22 cellular contexts compared by ENCODE assay signal in genomic region chr9:95813923-95814322, GRCh38.
DNase-seq lines count a peak whose midpoint lies in the region; ATAC-seq and TF ChIP-seq lines count a peak whose summit lies in the region.
"Had no signal": no experiment of that assay in that cellular context is flagged by ENCODE, and none has a peak within 500 bp of the region (broad histone marks: within the 10 kb centered on the region; RNA-seq: fewer than 3 reads in every experiment).

No MANE protein-coding gene starts in this region.

- H3K27ac Mint-ChIP-seq in nephron, result peak overlapping the region in 2 of 3 experiments; percentile 24 to 41
- H3K27ac Mint-ChIP-seq: CD4-positive, alpha-beta T cell; GM23338; IgD-negative memory B cell had no signal

- H3K27me3 Mint-ChIP-seq in nephron (ENCODE audit: low read depth), result peaks cover 3% of the 10 kb centered on the region
- H3K27me3 Mint-ChIP-seq: CD4-positive, alpha-beta T cell had no signal

- H3K4me3 Mint-ChIP-seq in nephron, result no peak overlapping the region
- H3K4me3 Mint-ChIP-seq: CD4-positive, alpha-beta T cell; GM23338; IgD-negative memory B cell had no signal

- CTCF ChIA-PET in PC-3 (lab: Charles Lee), result no interaction called here

- peaks cover 29% of the 10 kb centered on the region for H3K4me1 Mint-ChIP-seq in nephron
- H3K4me1 Mint-ChIP-seq: IgD-negative memory B cell had no signal

- H3K27me3 ChIP-seq in PC-3 (ENCODE audit: low read length) (no peaks in the 10 kb centered on the region), kidney epithelial cell (ENCODE audit: control insufficient read depth, insufficient read depth, low read length) (no peaks in the 10 kb centered on the region), suprapubic skin (no peaks in the 10 kb centered on the region)

- no peak for ATAC-seq in PC-3
- no peak for ATAC-seq in GM18907 (IDR thresholded peaks at IDR 0.05; ENCODE audit: unreplicated experiment)
- ATAC-seq: GM23338 had no signal

- no peaks in the 10 kb centered on the region for H4K20me1 ChIP-seq in PC-3 (ENCODE audit: low read length)
- H4K20me1 ChIP-seq: BLaER1 had no signal

- intact Hi-C loops in PC-3 (cut with micrococcal nuclease), result no loop called here
- intact Hi-C loops in posterior vena cava (cut with DNase I), result no loop called here

- no peaks in the 10 kb centered on the region for H3K9me3 Mint-ChIP-seq in nephron
- H3K9me3 Mint-ChIP-seq: CD4-positive, alpha-beta T cell; GM23338; IgD-negative memory B cell had no signal

- no peaks in the 10 kb centered on the region for H3K9me2 ChIP-seq in PC-3 (replicated peaks; ENCODE audit: low read length)

- no TSS peak for BruUV-seq in PC-3 (replicated peaks; lab: Mats Ljungman, UMichigan)

- no peak overlapping the region for H2AFZ ChIP-seq in PC-3 (ENCODE audit: low read length)
- H2AFZ ChIP-seq: GM23338 had no signal

- no peak for TF ChIP-seq CTCF in PC-3 (conservative IDR thresholded peaks at IDR 0.05; ENCODE audit: low read depth, low read length)
- no peak for TF ChIP-seq CTCF in kidney epithelial cell (IDR thresholded peaks at IDR 0.05; ENCODE audit: insufficient read depth, low read length, poor library complexity, severe bottlenecking)
- TF ChIP-seq CTCF in nephron (IDR thresholded peaks at IDR 0.05; ENCODE audit: unreplicated experiment in 3 of 3), result no peak
- no peak for TF ChIP-seq CTCF in suprapubic skin (IDR thresholded peaks at IDR 0.05)

- DNase-seq in ELR (ENCODE audit: low read depth) (peak; percentile 8), PC-3 (peak; percentile 46), kidney epithelial cell (ENCODE audit: low read depth) (peak; percentile 25), suprapubic skin (ENCODE audit: low spot score in 2 of 2) (no peak), posterior vena cava (ENCODE audit: low spot score) (no peak), erythroblast (lab: John Stamatoyannopoulos, UW) (no peak)
- DNase-seq: CD4-positive, alpha-beta T cell; COR-L47; DMS 273 treated with DMSO at 0.1 percent for 48 hours; DND-41; NCI-H1694; NCI-H2081; NCI-H2171 treated with DMSO at 0.1 percent for 48 hours; NCI-H446; NCI-H526; Right ventricle myocardium superior had no signal

- peaks cover 12% of the 10 kb centered on the region for H3K36me3 Mint-ChIP-seq in nephron (ENCODE audit: low read depth)

- POLR2A ChIA-PET in PC-3 (lab: Charles Lee; ENCODE audit: unreplicated experiment), result no interaction called here

- H3K4me1 ChIP-seq in PC-3 (ENCODE audit: insufficient read depth, low read length), result peaks cover 23% of the 10 kb centered on the region
- no peaks in the 10 kb centered on the region for H3K4me1 ChIP-seq in suprapubic skin
- H3K4me1 ChIP-seq: BLaER1, HAP-1 had no signal

- no peak overlapping the region for H3K27ac ChIP-seq in PC-3 (ENCODE audit: low read length)
- no peak overlapping the region for H3K27ac ChIP-seq in suprapubic skin
- H3K27ac ChIP-seq: BLaER1 had no signal

- TF ChIP-seq POLR2A in suprapubic skin (IDR thresholded peaks at IDR 0.05) (no peak), erythroblast (IDR thresholded peaks at IDR 0.05; ENCODE audit: low read length) (no peak)

- no peaks in the 10 kb centered on the region for H3K36me3 ChIP-seq in PC-3 (ENCODE audit: low read depth, low read length)
- H3K36me3 ChIP-seq in kidney epithelial cell (ENCODE audit: control insufficient read depth, insufficient read depth, low read length), result no peaks in the 10 kb centered on the region
- H3K36me3 ChIP-seq in suprapubic skin, result no peaks in the 10 kb centered on the region
- H3K36me3 ChIP-seq: HAP-1 had no signal

- H3K4me3 ChIP-seq in PC-3 (ENCODE audit: low read length) (no peak overlapping the region), kidney epithelial cell (ENCODE audit: low read depth, low read length) (no peak overlapping the region), suprapubic skin (no peak overlapping the region)
- H3K4me3 ChIP-seq: BLaER1, GM23338, HAP-1 had no signal

- no peak for TF ChIP-seq EP300 in suprapubic skin (IDR thresholded peaks at IDR 0.05)

- H3K4me2 ChIP-seq in PC-3 (ENCODE audit: low read length), result no peak overlapping the region
- H3K4me2 ChIP-seq: BLaER1, GM23338 had no signal

- H3K79me2 ChIP-seq in PC-3 (ENCODE audit: low read length), result no peaks in the 10 kb centered on the region

- no peaks in the 10 kb centered on the region for H3F3A ChIP-seq in PC-3 (ENCODE audit: low read length, unreplicated experiment)

- no peaks in the 10 kb centered on the region for H3K9me3 ChIP-seq in PC-3 (ENCODE audit: low read length)
- no peaks in the 10 kb centered on the region for H3K9me3 ChIP-seq in suprapubic skin
- H3K9me3 ChIP-seq: BLaER1, HAP-1 had no signal

- H3K9ac ChIP-seq in PC-3 (ENCODE audit: low read length), result no peak overlapping the region
- H3K9ac ChIP-seq: BLaER1 had no signal

Comparison
In these comparisons a context has a peak if more than half of its experiments do, and no peak if none do; other contexts are left out.
1. DNase-seq: peak in ELR (single experiment), PC-3 (single experiment) and kidney epithelial cell (single experiment); none in suprapubic skin (0 of 2), posterior vena cava (single experiment) and erythroblast (0 of 2).